In the genomic region with DNA sequence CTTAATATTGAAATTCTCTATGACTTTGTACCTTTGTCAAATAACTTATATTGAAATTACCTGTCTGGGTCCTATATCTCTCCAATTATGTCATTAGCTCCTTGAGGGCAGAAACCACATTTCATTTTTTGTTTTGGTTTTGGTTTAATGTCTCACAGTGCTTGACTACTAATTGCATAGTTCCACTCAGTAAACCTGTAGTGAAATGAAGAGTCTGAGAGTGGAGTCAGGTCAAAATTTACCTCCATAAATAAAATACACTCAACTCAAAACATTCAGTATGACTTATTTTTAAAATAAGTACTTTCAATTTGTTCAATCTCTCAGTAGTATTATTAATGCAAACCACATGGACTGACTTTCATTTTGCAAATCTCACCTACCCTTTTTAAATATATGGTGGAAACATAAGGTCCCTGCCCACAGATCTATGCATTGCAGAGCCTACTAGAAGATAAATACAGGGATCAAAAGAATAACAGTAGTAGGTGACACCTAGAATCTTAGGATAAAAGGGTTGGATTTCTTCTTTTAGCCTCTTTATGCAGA, we compare ENCODE assay signal across 1 cellular context.
TF ChIP-seq lines count a peak whose summit lies in the region.

No MANE protein-coding gene starts in this region.

TF ChIP-seq in GM12878, 131 proteins besides CTCF, POLR2A, EP300 and RAD21 (continued from another document):
- TF ChIP-seq, protein P1, sequence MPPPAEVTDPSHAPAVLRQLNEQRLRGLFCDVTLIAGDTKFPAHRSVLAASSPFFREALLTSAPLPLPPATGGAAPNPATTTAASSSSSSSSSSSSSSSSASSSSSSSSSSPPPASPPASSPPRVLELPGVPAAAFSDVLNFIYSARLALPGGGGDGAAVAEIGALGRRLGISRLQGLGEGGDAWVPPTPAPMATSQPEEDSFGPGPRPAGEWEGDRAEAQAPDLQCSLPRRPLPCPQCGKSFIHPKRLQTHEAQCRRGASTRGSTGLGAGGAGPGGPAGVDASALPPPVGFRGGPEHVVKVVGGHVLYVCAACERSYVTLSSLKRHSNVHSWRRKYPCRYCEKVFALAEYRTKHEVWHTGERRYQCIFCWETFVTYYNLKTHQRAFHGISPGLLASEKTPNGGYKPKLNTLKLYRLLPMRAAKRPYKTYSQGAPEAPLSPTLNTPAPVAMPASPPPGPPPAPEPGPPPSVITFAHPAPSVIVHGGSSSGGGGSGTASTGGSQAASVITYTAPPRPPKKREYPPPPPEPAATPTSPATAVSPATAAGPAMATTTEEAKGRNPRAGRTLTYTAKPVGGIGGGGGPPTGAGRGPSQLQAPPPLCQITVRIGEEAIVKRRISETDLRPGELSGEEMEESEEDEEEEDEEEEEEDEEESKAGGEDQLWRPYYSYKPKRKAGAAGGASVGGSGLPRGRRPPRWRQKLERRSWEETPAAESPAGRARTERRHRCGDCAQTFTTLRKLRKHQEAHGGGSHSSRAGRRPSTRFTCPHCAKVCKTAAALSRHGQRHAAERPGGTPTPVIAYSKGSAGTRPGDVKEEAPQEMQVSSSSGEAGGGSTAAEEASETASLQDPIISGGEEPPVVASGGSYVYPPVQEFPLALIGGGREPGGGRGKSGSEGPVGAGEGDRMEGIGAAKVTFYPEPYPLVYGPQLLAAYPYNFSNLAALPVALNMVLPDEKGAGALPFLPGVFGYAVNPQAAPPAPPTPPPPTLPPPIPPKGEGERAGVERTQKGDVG (CRISPR knock-in tag; IDR thresholded peaks at IDR 0.05), result no peak
- TF ChIP-seq RBBP5 (conservative IDR thresholded peaks at IDR 0.05), result no peak
- TF ChIP-seq ZNF207 (IDR thresholded peaks at IDR 0.05; ENCODE audit: borderline replicate concordance), result no peak
- TF ChIP-seq SUZ12 (IDR thresholded peaks at IDR 0.05; ENCODE audit: unreplicated experiment), result no peak
- no peak for TF ChIP-seq TCF7 (IDR thresholded peaks at IDR 0.05; ENCODE audit: borderline replicate concordance)
- TF ChIP-seq EZH2 (IDR thresholded peaks at IDR 0.05; ENCODE audit: borderline replicate concordance, control insufficient read depth, low read depth, low read length), result no peak
- no peak for TF ChIP-seq BRCA1 (IDR thresholded peaks at IDR 0.05; ENCODE audit: low read depth, low read length)
- TF ChIP-seq TAF1 (IDR thresholded peaks at IDR 0.05; ENCODE audit: borderline replicate concordance, low read depth, low read length), result no peak
- peak; percentile 88 for TF ChIP-seq ATF7 (IDR thresholded peaks at IDR 0.05; ENCODE audit: low read depth)
- TF ChIP-seq BMI1 (IDR thresholded peaks at IDR 0.05; ENCODE audit: borderline replicate concordance), result peak; percentile 49; the same call in 1 of the 2 replicates
- no peak for TF ChIP-seq PAX8 (IDR thresholded peaks at IDR 0.05)
- peak; percentile 41; the same call in 1 of the 2 replicates for TF ChIP-seq NR2F1 (conservative IDR thresholded peaks at IDR 0.05)
- no peak for TF ChIP-seq NRF1 (conservative IDR thresholded peaks at IDR 0.05; ENCODE audit: low read depth, low read length)
- TF ChIP-seq SKIL (IDR thresholded peaks at IDR 0.05; ENCODE audit: low read depth, poor library complexity, severe bottlenecking), result peak; percentile 79
- no peak for TF ChIP-seq CHD1 (IDR thresholded peaks at IDR 0.05; ENCODE audit: low read depth, low read length)
- TF ChIP-seq RAD51 (IDR thresholded peaks at IDR 0.05), result no peak
- no peak for TF ChIP-seq E4F1 (IDR thresholded peaks at IDR 0.05; ENCODE audit: borderline replicate concordance, partially characterized antibody)
- TF ChIP-seq ZNF592 (IDR thresholded peaks at IDR 0.05), result peak; percentile 62; the same call in 1 of the 2 replicates
- TF ChIP-seq ELK1 (IDR thresholded peaks at IDR 0.05; ENCODE audit: low read depth, low read length), result no peak
- TF ChIP-seq, protein P2, sequence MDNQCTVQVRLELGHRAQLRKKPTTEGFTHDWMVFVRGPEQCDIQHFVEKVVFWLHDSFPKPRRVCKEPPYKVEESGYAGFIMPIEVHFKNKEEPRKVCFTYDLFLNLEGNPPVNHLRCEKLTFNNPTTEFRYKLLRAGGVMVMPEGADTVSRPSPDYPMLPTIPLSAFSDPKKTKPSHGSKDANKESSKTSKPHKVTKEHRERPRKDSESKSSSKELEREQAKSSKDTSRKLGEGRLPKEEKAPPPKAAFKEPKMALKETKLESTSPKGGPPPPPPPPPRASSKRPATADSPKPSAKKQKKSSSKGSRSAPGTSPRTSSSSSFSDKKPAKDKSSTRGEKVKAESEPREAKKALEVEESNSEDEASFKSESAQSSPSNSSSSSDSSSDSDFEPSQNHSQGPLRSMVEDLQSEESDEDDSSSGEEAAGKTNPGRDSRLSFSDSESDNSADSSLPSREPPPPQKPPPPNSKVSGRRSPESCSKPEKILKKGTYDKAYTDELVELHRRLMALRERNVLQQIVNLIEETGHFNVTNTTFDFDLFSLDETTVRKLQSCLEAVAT (IDR thresholded peaks at IDR 0.05), result peak; percentile 19; the same call in 1 of the 2 replicates
- TF ChIP-seq USF1 (IDR thresholded peaks at IDR 0.05; ENCODE audit: borderline replicate concordance, extremely low read length, insufficient read depth, low read depth, low read length), result no peak
- TF ChIP-seq ZNF384 (IDR thresholded peaks at IDR 0.05; ENCODE audit: borderline replicate concordance, low read depth, low read length), result no peak
- no peak for TF ChIP-seq NFXL1 (IDR thresholded peaks at IDR 0.05; ENCODE audit: borderline replicate concordance)
- TF ChIP-seq MTA3 (IDR thresholded peaks at IDR 0.05; ENCODE audit: borderline replicate concordance, low read length), result no peak
- TF ChIP-seq NFYA (IDR thresholded peaks at IDR 0.05; ENCODE audit: borderline replicate concordance, low read depth, low read length), result no peak
- no peak for TF ChIP-seq PAX5 (IDR thresholded peaks at IDR 0.05; ENCODE audit: borderline replicate concordance, low read depth, low read length)
- TF ChIP-seq POU2F2 (IDR thresholded peaks at IDR 0.05; ENCODE audit: borderline replicate concordance, low read depth, low read length), result no peak
- peak; percentile 93 for TF ChIP-seq ZNF217 (IDR thresholded peaks at IDR 0.05)
- TF ChIP-seq MEF2A (IDR thresholded peaks at IDR 0.05; ENCODE audit: insufficient read depth, low read depth, low read length), result 0 out of 2 replicates have a peak, but pooled peaks have one; percentile 58
- TF ChIP-seq SMAD5 (IDR thresholded peaks at IDR 0.05; ENCODE audit: low read depth), result no peak
- no peak for TF ChIP-seq POLR2AphosphoS5 (IDR thresholded peaks at IDR 0.05; ENCODE audit: low read length)
- TF ChIP-seq EGR1 (IDR thresholded peaks at IDR 0.05; ENCODE audit: borderline replicate concordance in 1 of 2, low read depth in 2 of 2, low read length in 2 of 2), result no peak
- peak; percentile 93 for TF ChIP-seq MTA2 (IDR thresholded peaks at IDR 0.05; ENCODE audit: low read depth)
- no peak for TF ChIP-seq MYC (IDR thresholded peaks at IDR 0.05; ENCODE audit: insufficient read depth, insufficient read length, insufficient replicate concordance, low read length, severe bottlenecking)
- TF ChIP-seq MEF2B (IDR thresholded peaks at IDR 0.05; ENCODE audit: partially characterized antibody, poor library complexity, severe bottlenecking), result peak; percentile 30
TF ChIP-seq in GM12878: peak in this region for 25.
